7 cellular contexts compared by ENCODE assay signal in the genomic region with DNA sequence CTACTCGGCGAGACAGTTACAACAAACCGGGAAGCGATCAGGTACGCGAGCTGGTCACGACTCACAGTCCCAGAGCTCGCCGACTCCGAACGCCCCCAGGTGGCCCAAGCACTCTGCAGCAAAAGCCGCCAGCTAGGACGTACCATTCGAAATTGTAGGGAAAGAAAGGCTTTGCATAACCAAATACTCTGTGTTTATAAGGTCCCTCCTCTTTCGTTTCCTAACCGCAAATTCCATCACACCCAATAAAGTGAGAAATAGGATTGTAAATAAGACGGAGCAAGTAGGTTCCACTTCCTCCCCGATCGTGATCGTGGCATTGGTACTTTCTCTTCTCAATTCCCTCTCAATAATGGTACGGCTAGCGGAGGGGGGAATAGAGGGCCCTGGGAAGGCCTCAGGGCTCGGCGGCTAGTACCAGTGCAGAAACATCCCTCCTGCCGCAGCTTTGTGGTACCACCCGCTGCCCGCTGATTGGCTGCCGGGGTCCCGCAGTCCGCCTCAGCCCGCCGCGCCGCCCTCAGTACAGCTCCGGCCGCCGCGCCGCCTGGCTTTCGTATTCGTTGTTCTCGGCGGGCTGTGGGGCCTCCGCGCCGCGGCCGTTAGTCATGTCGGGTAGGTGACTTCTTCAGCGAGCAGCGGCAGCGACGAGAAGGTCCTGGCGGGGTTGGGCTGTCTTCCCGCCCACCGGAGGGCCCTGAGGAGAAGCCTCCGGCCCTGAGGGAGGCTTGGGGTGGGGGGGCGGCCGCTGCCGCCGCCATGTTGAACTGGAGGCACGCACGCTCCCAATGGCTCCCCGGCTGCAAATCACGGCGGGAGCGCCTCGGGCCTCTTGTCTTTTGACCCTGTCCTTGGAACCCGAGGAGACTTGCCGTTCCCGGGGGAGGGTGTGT. TPM values are rescaled to one million over a fixed set of nuclear protein-coding genes. Genes with fewer than 3 reads are reported as not detected.
DNase-seq lines count a peak whose midpoint lies in the region; ATAC-seq, FAIRE-seq and TF ChIP-seq lines count a peak whose summit lies in the region.

A gene (plus strand): TSS at position 523 of the 893 bp plus-strand sequence. CDS start 86 bp downstream, at position 609.

- H3K9me3 Mint-ChIP-seq in T-helper 2 cell treated with Interferon-gamma antibody and Interleukin-4, amounts not matched to agents 5 μg/mL and 100 μg/mL, for 36 hours: no peaks in the 10 kb centered on the region
- no peaks in the 10 kb centered on the region for H3K9me3 Mint-ChIP-seq in astrocyte (ENCODE audit: unreplicated experiment)

- no peak for FAIRE-seq in astrocyte (lab: Jason Lieb, UNC)

- peak within 1 kb of the TSS; percentile 90 for H3K4me2 ChIP-seq in astrocyte (ENCODE audit: low read length)

- peak; percentile 99 for TF ChIP-seq POLR2A in GM18505 (IDR thresholded peaks at IDR 0.05; ENCODE audit: borderline replicate concordance, extremely low read depth, insufficient read depth, insufficient read length)

- peaks cover 46% of the 10 kb centered on the region for H4K20me1 ChIP-seq in astrocyte (ENCODE audit: insufficient read depth, low read length)

- H3K27ac Mint-ChIP-seq in T-helper 2 cell treated with Interferon-gamma antibody and Interleukin-4, amounts not matched to agents 5 μg/mL and 100 μg/mL, for 36 hours: peak within 1 kb of the TSS; percentile 93
- peak within 1 kb of the TSS; percentile 100 for H3K27ac Mint-ChIP-seq in astrocyte (ENCODE audit: unreplicated experiment)

- H3K4me1 Mint-ChIP-seq in T-helper 2 cell treated with Interferon-gamma antibody and Interleukin-4, amounts not matched to agents 5 μg/mL and 100 μg/mL, for 36 hours (ENCODE audit: low read depth): peaks cover 49% of the 10 kb centered on the region
- H3K4me1 Mint-ChIP-seq in astrocyte (ENCODE audit: low read depth, unreplicated experiment): peaks cover 42% of the 10 kb centered on the region

- peak within 1 kb of the TSS; percentile 95 for H3K9ac ChIP-seq in astrocyte (ENCODE audit: low read length)

- peaks cover 8% of the 10 kb centered on the region for H3K36me3 Mint-ChIP-seq in T-helper 2 cell treated with Interferon-gamma antibody and Interleukin-4, amounts not matched to agents 5 μg/mL and 100 μg/mL, for 36 hours (ENCODE audit: low read depth)
- H3K36me3 Mint-ChIP-seq in astrocyte (ENCODE audit: low read depth, unreplicated experiment): peaks cover 2% of the 10 kb centered on the region

- peak; percentile 81 for TF ChIP-seq CTCF in astrocyte (IDR thresholded peaks at IDR 0.05; ENCODE audit: insufficient read depth, low read depth, low read length)

- no peaks in the 10 kb centered on the region for H3K36me3 ChIP-seq in astrocyte (ENCODE audit: insufficient read depth, low read length)

- no peaks in the 10 kb centered on the region for H3K9me3 ChIP-seq in astrocyte (ENCODE audit: insufficient read depth, low read depth, low read length)

- peaks cover 13% of the 10 kb centered on the region for H3K4me1 ChIP-seq in astrocyte (ENCODE audit: insufficient read depth, low read length)

- DNase-seq in NCI-H1930 (lab: John Stamatoyannopoulos, UW) (peak; percentile 93 to 95), astrocyte (ENCODE audit: low read depth) (peak; percentile 99), hepatic stellate cell (ENCODE audit: low spot score) (peak; percentile 94), renal cortical epithelial cell (ENCODE audit: low read depth) (peak; percentile 94)
- peak; percentile 96 for DNase-seq in T-helper 2 cell treated with Interferon-gamma antibody and Interleukin-4, amounts not matched to agents 5 μg/mL and 100 μg/mL, for 36 hours (ENCODE audit: low spot score)

- H3K4me3 ChIP-seq in astrocyte (ENCODE audit: insufficient read depth, low read depth, low read length): peak within 1 kb of the TSS; percentile 88

- no peaks in the 10 kb centered on the region for H3K27me3 ChIP-seq in astrocyte (ENCODE audit: insufficient read depth, low read length)

- peaks cover 49% of the 10 kb centered on the region for H3K79me2 ChIP-seq in astrocyte (ENCODE audit: insufficient read depth, low read length)

- peak within 1 kb of the TSS; percentile 93 for H2AFZ ChIP-seq in astrocyte (ENCODE audit: low read depth, low read length)

- ATAC-seq in GM18505 (IDR thresholded peaks at IDR 0.05; ENCODE audit: unreplicated experiment) (peak; percentile 95), HG02973 (IDR thresholded peaks at IDR 0.05; ENCODE audit: unreplicated experiment) (peak; percentile 89)

- no peaks in the 10 kb centered on the region for H3K27me3 Mint-ChIP-seq in T-helper 2 cell treated with Interferon-gamma antibody and Interleukin-4, amounts not matched to agents 5 μg/mL and 100 μg/mL, for 36 hours (ENCODE audit: low read depth)
- no peaks in the 10 kb centered on the region for H3K27me3 Mint-ChIP-seq in astrocyte (ENCODE audit: low read depth, unreplicated experiment)

- peak within 1 kb of the TSS; percentile 97 for H3K27ac ChIP-seq in astrocyte (ENCODE audit: low read depth, low read length)

- H3K4me3 Mint-ChIP-seq in T-helper 2 cell treated with Interferon-gamma antibody and Interleukin-4, amounts not matched to agents 5 μg/mL and 100 μg/mL, for 36 hours: peak within 1 kb of the TSS; percentile 90
- H3K4me3 Mint-ChIP-seq in astrocyte (ENCODE audit: unreplicated experiment): peak within 1 kb of the TSS; percentile 99

RNA-seq across cellular contexts. Expression of the gene that starts here (rescaled TPM):
- total RNA-seq in astrocyte (153 and 156 TPM in 2 replicates), renal cortical epithelial cell (36.8 and 142 TPM in 2 replicates)

Comparison
In these comparisons a context has a peak if more than half of its experiments do, and no peak if none do; other contexts are left out.
1. Peak in every context shown above with its lines: DNase-seq, ATAC-seq, H3K4me3 ChIP-seq and H3K27ac ChIP-seq.